ENCODE assay signal across 21 cellular contexts in the genomic region with DNA sequence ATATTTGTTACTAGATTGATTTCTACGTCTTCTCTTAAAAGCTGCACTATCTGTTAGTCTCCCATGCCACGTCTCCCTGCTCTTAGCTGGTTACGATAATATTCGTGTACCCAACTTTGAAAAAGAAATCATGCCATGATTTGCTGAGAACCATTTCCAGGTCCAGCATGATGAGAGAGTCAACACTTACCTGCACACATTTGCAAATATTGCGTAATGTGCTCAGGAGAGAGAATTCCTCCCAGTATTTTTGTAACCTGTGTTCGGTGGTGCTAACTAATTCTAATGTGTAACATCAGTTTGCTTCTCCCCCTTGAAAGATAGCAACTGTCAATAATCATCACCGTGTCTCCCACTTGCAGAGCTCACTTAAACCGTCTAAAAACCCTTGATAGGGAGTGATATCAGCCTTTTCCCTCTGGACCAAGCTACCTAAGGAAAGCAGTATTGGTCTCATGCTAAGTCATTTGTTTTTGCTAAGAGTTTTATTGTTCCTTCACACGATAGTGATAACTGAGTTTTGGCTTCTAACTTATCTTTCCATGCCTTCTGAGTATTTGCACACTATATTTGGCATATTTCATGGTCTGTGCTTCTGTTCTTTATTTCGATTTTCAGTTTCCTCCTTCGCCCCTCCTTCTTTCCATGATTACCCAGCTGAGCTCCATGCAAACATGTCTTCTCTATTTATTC.
DNase-seq lines count a peak whose midpoint lies in the region; ATAC-seq, FAIRE-seq and TF ChIP-seq lines count a peak whose summit lies in the region.
"Had no signal": no experiment of that assay in that cellular context is flagged by ENCODE, and none has a peak within 500 bp of the region (broad histone marks: within the 10 kb centered on the region; RNA-seq: fewer than 3 reads in every experiment).

No MANE protein-coding gene starts in this region.

- in situ Hi-C loops in HepG2 (cut with HindIII; ENCODE audit: extremely low pct_ligation_motif_present, low pct_unique_long_range_greater_than_20kb) = no loop called here

- H3K27ac Mint-ChIP-seq in neural progenitor cell = no peak overlapping the region
- H3K27ac Mint-ChIP-seq: T-helper 17 cell had no signal

- no peak overlapping the region for H3K4me3 Mint-ChIP-seq in neural progenitor cell
- H3K4me3 Mint-ChIP-seq: naive B cell, T-helper 17 cell had no signal

- H3K4me2 ChIP-seq in HepG2 (ENCODE audit: low read depth, low read length) (peak overlapping the region; percentile 34; the same call in 1 of the 2 replicates), neural progenitor cell (no peak overlapping the region)

- H3K36me3 ChIP-seq in HepG2 (replicated peaks in 1 of 2; ENCODE audit: control insufficient read depth in 1 of 2, insufficient read depth in 2 of 2, low read length in 2 of 2) (no peaks in the 10 kb centered on the region; a peak in 1 of 5 replicates), neural progenitor cell (no peaks in the 10 kb centered on the region)

- no peaks in the 10 kb centered on the region for H3K27me3 Mint-ChIP-seq in neural progenitor cell (ENCODE audit: insufficient read depth, low read depth)
- H3K27me3 Mint-ChIP-seq: naive B cell had no signal

- H3K9me3 Mint-ChIP-seq in neural progenitor cell = peaks cover 7% of the 10 kb centered on the region

- H3K9ac ChIP-seq in HepG2 (ENCODE audit: insufficient read depth, low read depth, low read length) (no peak overlapping the region), neural progenitor cell (no peak overlapping the region)

- WGBS in HepG2 (ENCODE audit: low lambda C conversion rate) = 45% methylated on average over 11 of the region's 11 CpGs

- FAIRE-seq in HepG2 (lab: Jason Lieb, UNC) = peak; percentile 57
- FAIRE-seq: endothelial cell of umbilical vein, GM18507 had no signal

- CTCF ChIA-PET in HepG2 (lab: Yijun Ruan, JAX; ENCODE audit: low intra/inter-chr PET ratio, low total read pairs) = no interaction called here

- 0 out of 4 replicates have a peak, but pooled peaks of 1 of the 2 experiments have one; percentile 21 for TF ChIP-seq EP300 in HepG2 (IDR thresholded peaks at IDR 0.05; ENCODE audit: low read depth in 2 of 2, low read length in 2 of 2)
- TF ChIP-seq EP300 in HepG2 (CRISPR knock-in tag; IDR thresholded peaks at IDR 0.05; ENCODE audit: borderline replicate concordance) = no peak

- H3K9me3 ChIP-seq in HepG2 (ENCODE audit: low read length) = peaks cover 19% of the 10 kb centered on the region; the same call in 1 of the 2 replicates
- H3K9me3 ChIP-seq in neural progenitor cell (ENCODE audit: low read depth) = no peaks in the 10 kb centered on the region

- no peak overlapping the region for H3K4me3 ChIP-seq in HepG2 (replicated peaks in 1 of 3; ENCODE audit: insufficient read depth in 1 of 3, low read depth in 2 of 3, low read length in 3 of 3)
- H3K4me3 ChIP-seq in neural progenitor cell = no peak overlapping the region

- TF ChIP-seq CTCF in HepG2 (CRISPR knock-in tag; IDR thresholded peaks at IDR 0.05) (no peak), neural progenitor cell (IDR thresholded peaks at IDR 0.05) (no peak)

- TF ChIP-seq RAD21 in HepG2 (CRISPR knock-in tag; IDR thresholded peaks at IDR 0.05) = no peak

- H3K27me3 ChIP-seq in HepG2 (ENCODE audit: control insufficient read depth in 1 of 2, insufficient read depth in 2 of 2, low read length in 2 of 2) (no peaks in the 10 kb centered on the region), neural progenitor cell (no peaks in the 10 kb centered on the region)

- intact Hi-C loops in HepG2 (cut with micrococcal nuclease; ENCODE audit: unreplicated experiment) = no loop called here

- no peaks in the 10 kb centered on the region for H4K20me1 ChIP-seq in HepG2 (ENCODE audit: insufficient read depth, low read length)
- no peaks in the 10 kb centered on the region for H4K20me1 ChIP-seq in neural progenitor cell (ENCODE audit: low read depth)

- no TSS peak for BruUV-seq in HepG2 (replicated peaks; lab: Mats Ljungman, UMichigan)

- peaks cover 8% of the 10 kb centered on the region for H3K4me1 Mint-ChIP-seq in neural progenitor cell

- H2AFZ ChIP-seq in HepG2 (ENCODE audit: low read length) (no peak overlapping the region), neural progenitor cell (replicated peaks) (no peak overlapping the region)

- DNase-seq in DMS153 (lab: John Stamatoyannopoulos, UW) (peak; percentile 74), NCI-H748 treated with DMSO at 0.1 percent for 48 hours (lab: John Stamatoyannopoulos, UW) (peak; percentile 15), HepG2 (ENCODE audit: low spot score) (peak; percentile 38), neural progenitor cell (ENCODE audit: low spot score) (no peak)
- DNase-seq in stimulated activated CD4-positive, alpha-beta T cell treated with anti-CD3 and anti-CD28 coated beads, Interleukin-4, amount 100 ng/mL, for 24 hours = no peak
- no peak for DNase-seq in NK-92 treated with Interleukin-12 subunit alpha and Interleukin-12 subunit beta, amount 100 ng/mL, for 24 hours (lab: John Stamatoyannopoulos, UW)
- DNase-seq: activated CD4-positive, alpha-beta T cell treated with anti-CD3 and anti-CD28 coated beads, Interleukin-2, amount 50 U/mL, for 1 hour; C1 segment of cervical spinal cord; H7; kidney glomerular epithelial cell; naive B cell; NCI-H2081 treated with DMSO at 0.1 percent for 48 hours; retina; RPMI8226; stimulated activated CD4-positive, alpha-beta T cell treated with anti-CD3 and anti-CD28 coated beads, Interleukin-2, amount 100 ng/mL, for 48 hours; T-helper 17 cell had no signal

- H3K27ac ChIP-seq in HepG2 (ENCODE audit: extremely low read length, insufficient read depth, low read length) = no peak overlapping the region
- H3K27ac ChIP-seq in neural progenitor cell = no peak overlapping the region
- H3K27ac ChIP-seq: HL-60 had no signal

- POLR2A ChIA-PET in HepG2 (lab: Yijun Ruan, JAX) = interaction anchor here (1.4 to 1.9 kb wide), 4 partner anchors 45 to 66 kb away, joined by 3 to 7 read pairs (median 6); no protein-coding TSS in a partner anchor

- H3K79me2 ChIP-seq in HepG2 (ENCODE audit: insufficient read depth, low read length) (no peaks in the 10 kb centered on the region), neural progenitor cell (ENCODE audit: low read depth) (no peaks in the 10 kb centered on the region)

- H3K36me3 Mint-ChIP-seq in neural progenitor cell = no peaks in the 10 kb centered on the region
- H3K36me3 Mint-ChIP-seq: naive B cell had no signal

- TF ChIP-seq POLR2A in HepG2 (IDR thresholded peaks at IDR 0.05; ENCODE audit: insufficient read depth in 1 of 2, low read depth in 2 of 2, low read length in 2 of 2) = no peak

- ATAC-seq in GM19395 (IDR thresholded peaks at IDR 0.05; ENCODE audit: unreplicated experiment) (peak; percentile 58), HepG2 (no peak), HG03108 (IDR thresholded peaks at IDR 0.05; ENCODE audit: unreplicated experiment) (no peak)
- ATAC-seq: T-helper 17 cell had no signal

- no peaks in the 10 kb centered on the region for H3F3A ChIP-seq in neural progenitor cell (ENCODE audit: low read depth)

- H3K4me1 ChIP-seq in HepG2 (ENCODE audit: insufficient read depth, low read length) (peaks cover 35% of the 10 kb centered on the region), neural progenitor cell (no peaks in the 10 kb centered on the region)

TF ChIP-seq in HepG2, 621 proteins besides CTCF, POLR2A, EP300 and RAD21 (continues in another document):
- TF ChIP-seq CREB1 (IDR thresholded peaks at IDR 0.05) (no peak), CREB1 (CRISPR knock-in tag; IDR thresholded peaks at IDR 0.05) (no peak), ATF6 (CRISPR knock-in tag; conservative IDR thresholded peaks at IDR 0.05) (no peak), ZNF660 (CRISPR knock-in tag; IDR thresholded peaks at IDR 0.05; ENCODE audit: borderline replicate concordance, low read depth) (no peak), GATAD1 (CRISPR knock-in tag; IDR thresholded peaks at IDR 0.05) (no peak), ADNP (CRISPR knock-in tag; IDR thresholded peaks at IDR 0.05) (no peak), ARNT2 (CRISPR knock-in tag; IDR thresholded peaks at IDR 0.05; ENCODE audit: low read depth) (no peak), ZSCAN31 (CRISPR knock-in tag; IDR thresholded peaks at IDR 0.05; ENCODE audit: low read depth) (no peak), PRMT3 (CRISPR knock-in tag; IDR thresholded peaks at IDR 0.05; ENCODE audit: borderline replicate concordance, low read depth) (no peak), FOSL1 (CRISPR knock-in tag; IDR thresholded peaks at IDR 0.05; ENCODE audit: borderline replicate concordance) (no peak), GZF1 (CRISPR knock-in tag; IDR thresholded peaks at IDR 0.05) (no peak)
- TF ChIP-seq, protein P1, sequence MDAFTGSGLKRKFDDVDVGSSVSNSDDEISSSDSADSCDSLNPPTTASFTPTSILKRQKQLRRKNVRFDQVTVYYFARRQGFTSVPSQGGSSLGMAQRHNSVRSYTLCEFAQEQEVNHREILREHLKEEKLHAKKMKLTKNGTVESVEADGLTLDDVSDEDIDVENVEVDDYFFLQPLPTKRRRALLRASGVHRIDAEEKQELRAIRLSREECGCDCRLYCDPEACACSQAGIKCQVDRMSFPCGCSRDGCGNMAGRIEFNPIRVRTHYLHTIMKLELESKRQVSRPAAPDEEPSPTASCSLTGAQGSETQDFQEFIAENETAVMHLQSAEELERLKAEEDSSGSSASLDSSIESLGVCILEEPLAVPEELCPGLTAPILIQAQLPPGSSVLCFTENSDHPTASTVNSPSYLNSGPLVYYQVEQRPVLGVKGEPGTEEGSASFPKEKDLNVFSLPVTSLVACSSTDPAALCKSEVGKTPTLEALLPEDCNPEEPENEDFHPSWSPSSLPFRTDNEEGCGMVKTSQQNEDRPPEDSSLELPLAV (CRISPR knock-in tag; conservative IDR thresholded peaks at IDR 0.05; ENCODE audit: low read depth) = no peak

Comparison
In these comparisons a context has a peak if more than half of its experiments do, and no peak if none do; other contexts are left out.
1. DNase-seq: peak in DMS153 (single experiment), NCI-H748 treated with DMSO at 0.1 percent for 48 hours (single experiment) and HepG2 (single experiment); none in stimulated activated CD4-positive, alpha-beta T cell treated with anti-CD3 and anti-CD28 coated beads, Interleukin-4, amount 100 ng/mL, for 24 hours (single experiment), NK-92 treated with Interleukin-12 subunit alpha and Interleukin-12 subunit beta, amount 100 ng/mL, for 24 hours (single experiment) and neural progenitor cell (single experiment).